In genomic region chr9:125243792-125244260, GRCh38 we compare ENCODE assay signal across 1 cellular context.
TF ChIP-seq lines count a peak whose summit lies in the region.

No MANE protein-coding gene starts in this region.

TF ChIP-seq in A549, 52 proteins besides CTCF, POLR2A, EP300 and RAD21 (continued from another document):
- TF ChIP-seq MAX (IDR thresholded peaks at IDR 0.05) (no peak), HMGXB4 (CRISPR knock-in tag; IDR thresholded peaks at IDR 0.05; ENCODE audit: borderline replicate concordance) (no peak)
